11 cellular contexts compared by ENCODE assay signal in genomic region chr22:22884888-22885840, GRCh38. TPM values are rescaled to one million over a fixed set of nuclear protein-coding genes. Genes with fewer than 3 reads are reported as not detected.
DNase-seq lines count a peak whose midpoint lies in the region; ATAC-seq and TF ChIP-seq lines count a peak whose summit lies in the region.
"Had no signal": no experiment of that assay in that cellular context is flagged by ENCODE, and none has a peak within 500 bp of the region (broad histone marks: within the 10 kb centered on the region; RNA-seq: fewer than 3 reads in every experiment).

No MANE protein-coding gene starts in this region.

- H4K20me1 ChIP-seq in BLaER1 (no peaks in the 10 kb centered on the region), GM23248 (ENCODE audit: insufficient read depth) (no peaks in the 10 kb centered on the region)

- in situ Hi-C loops in GM23248 (cut with MboI) = no loop called here

- no peaks in the 10 kb centered on the region for H3K27me3 ChIP-seq in BLaER1
- H3K27me3 ChIP-seq in lower lobe of right lung (ENCODE audit: low read depth) = peaks cover 13% of the 10 kb centered on the region
- peaks cover 11% of the 10 kb centered on the region for H3K27me3 ChIP-seq in GM23248 (replicated peaks; ENCODE audit: insufficient read depth)

- peak; percentile 71 for DNase-seq in GM19238 (ENCODE audit: insufficient read length, low spot score)
- DNase-seq in activated T-helper 2 cell treated with anti-CD3 and anti-CD28 coated beads, Interferon-gamma antibody, Interleukin-2, Interleukin-4, amounts not matched to agents 10 μg/mL and 5 μg/mL and 100 μg/mL, durations not matched to agents 14 hours and 24 hours and 36 hours (ENCODE audit: low spot score) = peak; percentile 41
- no peak for DNase-seq in iPS-NIHi7 (ENCODE audit: extremely low spot score)
- no peak for DNase-seq in lower lobe of right lung
- no peak for DNase-seq in kidney tubule cell (ENCODE audit: low spot score)
- DNase-seq in GM23248 = no peak

- H2AFZ ChIP-seq in GM23248 = no peak overlapping the region

- H3K9ac ChIP-seq in BLaER1 = peak overlapping the region; percentile 72
- no peak overlapping the region for H3K9ac ChIP-seq in GM23248

- ATAC-seq in HG03159 (IDR thresholded peaks at IDR 0.05; ENCODE audit: unreplicated experiment) (peak; percentile 60), lower lobe of right lung (no peak)

- intact Hi-C loops in activated T-helper 2 cell treated with anti-CD3 and anti-CD28 coated beads, Interferon-gamma antibody, Interleukin-2, Interleukin-4, amounts not matched to agents 10 μg/mL and 5 μg/mL and 100 μg/mL, durations not matched to agents 14 hours and 24 hours and 36 hours (cut with micrococcal nuclease) = loop anchor here (2.0 to 5.0 kb wide), 3 partner anchors 36 to 98 kb away; no protein-coding TSS in a partner anchor
- intact Hi-C loops in lower lobe of right lung (cut with DNase I) = no loop called here

- no peaks in the 10 kb centered on the region for H3K9me3 Mint-ChIP-seq in activated T-helper 2 cell treated with anti-CD3 and anti-CD28 coated beads, Interferon-gamma antibody, Interleukin-2, Interleukin-4, amounts not matched to agents 10 μg/mL and 5 μg/mL and 100 μg/mL, durations not matched to agents 14 hours and 24 hours and 36 hours

- H3K27ac ChIP-seq in BLaER1 = peak overlapping the region; percentile 96
- no peak overlapping the region for H3K27ac ChIP-seq in lower lobe of right lung
- H3K27ac ChIP-seq in GM23248 = no peak overlapping the region

- H3K9me2 ChIP-seq in GM23248 (ENCODE audit: insufficient read depth) = no peaks in the 10 kb centered on the region

- H3K9me3 ChIP-seq in BLaER1 (no peaks in the 10 kb centered on the region), lower lobe of right lung (no peaks in the 10 kb centered on the region), GM23248 (ENCODE audit: low read depth) (no peaks in the 10 kb centered on the region)

- H3K4me2 ChIP-seq in BLaER1 = peak overlapping the region; percentile 95
- H3K4me2 ChIP-seq in GM23248 (ENCODE audit: unreplicated experiment) = no peak overlapping the region

- H3K27me3 Mint-ChIP-seq in activated T-helper 2 cell treated with anti-CD3 and anti-CD28 coated beads, Interferon-gamma antibody, Interleukin-2, Interleukin-4, amounts not matched to agents 10 μg/mL and 5 μg/mL and 100 μg/mL, durations not matched to agents 14 hours and 24 hours and 36 hours (ENCODE audit: low read depth) = peaks cover 29% of the 10 kb centered on the region

- H3K4me3 Mint-ChIP-seq in activated T-helper 2 cell treated with anti-CD3 and anti-CD28 coated beads, Interferon-gamma antibody, Interleukin-2, Interleukin-4, amounts not matched to agents 10 μg/mL and 5 μg/mL and 100 μg/mL, durations not matched to agents 14 hours and 24 hours and 36 hours (ENCODE audit: low read depth) = no peak overlapping the region

- no peaks in the 10 kb centered on the region for H3F3A ChIP-seq in GM23248 (ENCODE audit: insufficient read depth)

- H3K36me3 ChIP-seq in BLaER1 = no peaks in the 10 kb centered on the region
- H3K36me3 ChIP-seq in lower lobe of right lung = no peaks in the 10 kb centered on the region
- H3K36me3 ChIP-seq in GM23248 (ENCODE audit: low read depth) = no peaks in the 10 kb centered on the region

- peaks cover 15% of the 10 kb centered on the region for H3K4me1 Mint-ChIP-seq in activated T-helper 2 cell treated with anti-CD3 and anti-CD28 coated beads, Interferon-gamma antibody, Interleukin-2, Interleukin-4, amounts not matched to agents 10 μg/mL and 5 μg/mL and 100 μg/mL, durations not matched to agents 14 hours and 24 hours and 36 hours (ENCODE audit: low read depth)

- 37 to 54% methylated on average over 9 of the region's 9 CpGs for WGBS in GM23248 (ENCODE audit: low coverage in 1 of 2, low lambda C conversion rate in 2 of 2, missing lambda C conversion rate in 2 of 2), 2 experiments

- H3K79me2 ChIP-seq in GM23248 (ENCODE audit: insufficient read depth) = no peaks in the 10 kb centered on the region

- no peak for TF ChIP-seq CTCF in lower lobe of right lung (IDR thresholded peaks at IDR 0.05)

- no peaks in the 10 kb centered on the region for H3K36me3 Mint-ChIP-seq in activated T-helper 2 cell treated with anti-CD3 and anti-CD28 coated beads, Interferon-gamma antibody, Interleukin-2, Interleukin-4, amounts not matched to agents 10 μg/mL and 5 μg/mL and 100 μg/mL, durations not matched to agents 14 hours and 24 hours and 36 hours (ENCODE audit: low read depth)

- H3K4me1 ChIP-seq in BLaER1 = peaks cover 84% of the 10 kb centered on the region
- no peaks in the 10 kb centered on the region for H3K4me1 ChIP-seq in lower lobe of right lung
- H3K4me1 ChIP-seq in GM23248 (ENCODE audit: insufficient read depth) = no peaks in the 10 kb centered on the region

- H3K27ac Mint-ChIP-seq in activated T-helper 2 cell treated with anti-CD3 and anti-CD28 coated beads, Interferon-gamma antibody, Interleukin-2, Interleukin-4, amounts not matched to agents 10 μg/mL and 5 μg/mL and 100 μg/mL, durations not matched to agents 14 hours and 24 hours and 36 hours = no peak overlapping the region

- peak overlapping the region; percentile 40; the same call in 1 of the 2 replicates for H3K4me3 ChIP-seq in BLaER1
- H3K4me3 ChIP-seq in lower lobe of right lung = no peak overlapping the region
- no peak overlapping the region for H3K4me3 ChIP-seq in GM23248

RNA-seq across cellular contexts. Expression of gene IGLL5, which starts 2.5 kb away (rescaled TPM):
- total RNA-seq in activated T-helper 2 cell treated with anti-CD3 and anti-CD28 coated beads, Interferon-gamma antibody, Interleukin-2, Interleukin-4, amounts not matched to agents 10 μg/mL and 5 μg/mL and 100 μg/mL, durations not matched to agents 14 hours and 24 hours and 36 hours = not detected in 2 replicates
- total RNA-seq in lower lobe of right lung = 11.1 TPM
- not detected in 2 replicates for total RNA-seq in GM23248 (2014; rRNA removed; shearing (Covaris generic))
- polyA plus RNA-seq in GM23248 (2016; fragmentation: Nextera tagmentation; extraction: Ambion mirVana) = not detected in 2 replicates
- total RNA-seq: bronchial epithelial cell, kidney epithelial cell, SK-MEL-5 had no signal

Comparison
In these comparisons a context has a peak if more than half of its experiments do, and no peak if none do; other contexts are left out.
1. DNase-seq: peak in GM19238 (single experiment) and activated T-helper 2 cell treated with anti-CD3 and anti-CD28 coated beads, Interferon-gamma antibody, Interleukin-2, Interleukin-4, amounts not matched to agents 10 μg/mL and 5 μg/mL and 100 μg/mL, durations not matched to agents 14 hours and 24 hours and 36 hours (single experiment); none in iPS-NIHi7 (single experiment), lower lobe of right lung (single experiment), kidney tubule cell (single experiment) and GM23248 (single experiment).
2. RNA of gene IGLL5, which starts 2.5 kb away (total RNA-seq): 11.1 TPM in lower lobe of right lung (single experiment); not detected in activated T-helper 2 cell treated with anti-CD3 and anti-CD28 coated beads, Interferon-gamma antibody, Interleukin-2, Interleukin-4, amounts not matched to agents 10 μg/mL and 5 μg/mL and 100 μg/mL, durations not matched to agents 14 hours and 24 hours and 36 hours and not detected in GM23248; every median in the first group is over 10 times any median in the second.